ENCODE assay signal across 21 cellular contexts in genomic region chr22:47002692-47003091, GRCh38.
"Had no signal": no experiment of that assay in that cellular context is flagged by ENCODE, and none has a peak within 500 bp of the region (broad histone marks: within the 10 kb centered on the region; RNA-seq: fewer than 3 reads in every experiment).

No MANE protein-coding gene starts in this region.

- H3K36me3 ChIP-seq: gastrocnemius medialis, prostate gland, right atrium auricular region, uterus had no signal

- H3K36me3 Mint-ChIP-seq: natural killer cell had no signal

- H3K4me1 ChIP-seq: gastrocnemius medialis, lower lobe of right lung, parathyroid adenoma, prostate gland, right atrium auricular region, stomach, tibial artery, uterus had no signal

- H2AFZ ChIP-seq: parathyroid adenoma had no signal

- H3K27ac ChIP-seq: gastrocnemius medialis, lower lobe of right lung, parathyroid adenoma, prostate gland, right atrium auricular region, skin epidermis, stomach, tibial artery, uterus had no signal

- H3K27me3 ChIP-seq: gastrocnemius medialis, right atrium auricular region, stomach, tibial artery, uterus had no signal

- H3K9me3 Mint-ChIP-seq: natural killer cell; stimulated activated naive B cell treated with anti-CD40 and anti-IgM and Interleukin-4, amounts not matched to agents 10 μg/mL and 1 μg/mL and 100 μg/mL, for 72 hours; type B pancreatic cell had no signal

- H3K4me3 Mint-ChIP-seq: natural killer cell; stimulated activated naive B cell treated with anti-CD40 and anti-IgM and Interleukin-4, amounts not matched to agents 10 μg/mL and 1 μg/mL and 100 μg/mL, for 72 hours; type B pancreatic cell had no signal

- H3K27ac Mint-ChIP-seq: natural killer cell; stimulated activated naive B cell treated with anti-CD40 and anti-IgM and Interleukin-4, amounts not matched to agents 10 μg/mL and 1 μg/mL and 100 μg/mL, for 72 hours; type B pancreatic cell had no signal

- H3K27me3 Mint-ChIP-seq: stimulated activated naive B cell treated with anti-CD40 and anti-IgM and Interleukin-4, amounts not matched to agents 10 μg/mL and 1 μg/mL and 100 μg/mL, for 72 hours; type B pancreatic cell had no signal

- H3K4me3 ChIP-seq: gastrocnemius medialis, lower lobe of right lung, prostate gland, right atrium auricular region, skin epidermis, stomach, tibial artery, uterus had no signal

- ATAC-seq: gastrocnemius medialis; left ventricle myocardium superior; lower lobe of right lung; natural killer cell; stimulated activated naive B cell treated with anti-CD40 and anti-IgM and Interleukin-4, amounts not matched to agents 10 μg/mL and 1 μg/mL and 100 μg/mL, for 72 hours had no signal

- DNase-seq: cerebellar nuclear complex; cortex of kidney; effector CD4-positive, alpha-beta T cell; foreskin fibroblast; gastrocnemius medialis; left ventricle myocardium superior; lower lobe of right lung; natural killer cell; occipital lobe; stimulated activated CD4-positive, alpha-beta T cell treated with anti-CD3 and anti-CD28 coated beads, Interleukin-15, amount 100 ng/mL, for 24 hours; stimulated activated CD4-positive, alpha-beta T cell treated with anti-CD3 and anti-CD28 coated beads, Interleukin-2, amount 100 ng/mL, for 48 hours; stimulated activated naive B cell treated with anti-CD40 and anti-IgM and Interleukin-4, amounts not matched to agents 10 μg/mL and 1 μg/mL and 100 μg/mL, for 72 hours; stomach; tibial artery; uterus had no signal

- FAIRE-seq: keratinocyte had no signal
